8 cellular contexts compared by ENCODE assay signal in the genomic region with DNA sequence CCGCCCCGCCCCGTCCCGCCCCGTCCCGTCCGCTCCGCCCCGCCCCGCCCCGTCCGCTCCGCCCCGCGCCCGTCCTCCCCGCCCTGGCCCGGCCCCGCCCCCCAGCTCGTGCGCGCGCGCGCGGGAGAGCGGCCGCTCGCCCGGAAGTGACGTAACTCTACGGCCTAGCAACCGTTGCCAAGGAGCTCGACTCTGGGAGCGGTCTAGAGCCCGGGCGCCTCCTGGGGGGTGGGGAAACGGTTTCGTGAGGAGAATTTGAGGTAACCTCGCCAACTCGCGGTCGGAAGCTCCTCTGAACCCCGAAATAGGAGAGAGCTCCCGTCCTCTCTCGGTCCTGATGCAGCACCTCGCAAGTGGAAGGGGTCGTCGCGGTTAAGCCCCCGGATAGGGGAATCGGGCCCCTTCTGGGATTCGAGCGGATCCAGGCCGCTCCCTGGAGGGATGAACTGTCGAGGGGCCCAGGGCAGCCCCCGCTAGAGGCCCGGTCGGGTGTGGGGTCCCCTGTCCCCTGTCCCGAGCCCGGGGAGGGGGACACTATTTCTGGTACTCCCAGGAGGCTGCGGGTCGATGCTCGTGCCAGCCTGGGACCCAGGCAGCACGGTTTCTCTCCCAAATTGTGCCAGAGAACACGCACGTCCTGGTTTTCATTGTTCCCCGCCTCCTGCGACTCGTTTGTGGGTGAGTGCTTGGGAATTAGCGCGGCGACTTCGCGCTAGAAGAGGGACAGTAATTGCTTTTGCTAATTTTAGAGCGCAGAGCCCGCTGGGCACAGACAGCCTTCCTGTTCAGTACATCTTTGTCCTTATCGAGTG. TPM values are rescaled to one million over a fixed set of nuclear protein-coding genes. Genes with fewer than 3 reads are reported as not detected.
A peak's percentile ranks its signal among the peaks of the same experiment; 100 is the strongest.
DNase-seq lines count a peak whose midpoint lies in the region; ATAC-seq and TF ChIP-seq lines count a peak whose summit lies in the region.

A gene with protein sequence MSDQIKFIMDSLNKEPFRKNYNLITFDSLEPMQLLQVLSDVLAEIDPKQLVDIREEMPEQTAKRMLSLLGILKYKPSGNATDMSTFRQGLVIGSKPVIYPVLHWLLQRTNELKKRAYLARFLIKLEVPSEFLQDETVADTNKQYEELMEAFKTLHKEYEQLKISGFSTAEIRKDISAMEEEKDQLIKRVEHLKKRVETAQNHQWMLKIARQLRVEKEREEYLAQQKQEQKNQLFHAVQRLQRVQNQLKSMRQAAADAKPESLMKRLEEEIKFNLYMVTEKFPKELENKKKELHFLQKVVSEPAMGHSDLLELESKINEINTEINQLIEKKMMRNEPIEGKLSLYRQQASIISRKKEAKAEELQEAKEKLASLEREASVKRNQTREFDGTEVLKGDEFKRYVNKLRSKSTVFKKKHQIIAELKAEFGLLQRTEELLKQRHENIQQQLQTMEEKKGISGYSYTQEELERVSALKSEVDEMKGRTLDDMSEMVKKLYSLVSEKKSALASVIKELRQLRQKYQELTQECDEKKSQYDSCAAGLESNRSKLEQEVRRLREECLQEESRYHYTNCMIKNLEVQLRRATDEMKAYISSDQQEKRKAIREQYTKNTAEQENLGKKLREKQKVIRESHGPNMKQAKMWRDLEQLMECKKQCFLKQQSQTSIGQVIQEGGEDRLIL (plus strand): TSS at position 174 of the 812 bp plus-strand sequence. CDS start 3,024 bp downstream, outside the sequence.

- intact Hi-C loops in breast epithelium (cut with DNase I; ENCODE audit: low total_unique reads): no loop called here

- TF ChIP-seq CTCF in WERI-Rb-1 (IDR thresholded peaks at IDR 0.05; ENCODE audit: low read depth, low read length): no peak
- no peak for TF ChIP-seq CTCF in breast epithelium (IDR thresholded peaks at IDR 0.05)

- ATAC-seq in HG03108 (IDR thresholded peaks at IDR 0.05; ENCODE audit: unreplicated experiment): peak; percentile 79

- peak within 1 kb of the TSS; percentile 95 for H3K27ac ChIP-seq in WERI-Rb-1
- peak within 1 kb of the TSS; percentile 91 to 96 for H3K27ac ChIP-seq in breast epithelium
- no peak within 1 kb of the TSS for H3K27ac ChIP-seq in iPS-20b (ENCODE audit: low read length)
- H3K27ac ChIP-seq in skin epidermis: peak within 1 kb of the TSS; percentile 64 to 97 (median 91)

- H3K4me1 ChIP-seq in breast epithelium (peaks cover 5 to 7% of the 10 kb centered on the region in 2 donors), iPS-20b (ENCODE audit: insufficient read depth, low read length) (no peaks in the 10 kb centered on the region; the same call in 1 of the 2 replicates)

- H3K27me3 ChIP-seq in WERI-Rb-1 (ENCODE audit: insufficient read depth, low read depth, severe bottlenecking) (no peaks in the 10 kb centered on the region), breast epithelium (no peaks in the 10 kb centered on the region), iPS-20b (ENCODE audit: insufficient read depth, low read length) (peaks cover 13% of the 10 kb centered on the region)

- peak within 1 kb of the TSS; percentile 88 for H3K9ac ChIP-seq in iPS-20b (ENCODE audit: low read depth, low read length)

- H3K4me3 ChIP-seq in WERI-Rb-1 (ENCODE audit: low read depth, low read length) (peak within 1 kb of the TSS; percentile 92), breast epithelium (peak within 1 kb of the TSS; percentile 75 to 95 (median 83)), iPS-20b (ENCODE audit: low read length) (peak within 1 kb of the TSS; percentile 98), skin epidermis (peak within 1 kb of the TSS; percentile 80 to 97 (median 89))

- H3K36me3 ChIP-seq in WERI-Rb-1 (peaks cover 19% of the 10 kb centered on the region), breast epithelium (no peaks in the 10 kb centered on the region), iPS-20b (ENCODE audit: insufficient read depth, low read depth, low read length) (peaks cover 18% of the 10 kb centered on the region)

- H3K9me3 ChIP-seq in WERI-Rb-1 (ENCODE audit: severe bottlenecking) (no peaks in the 10 kb centered on the region), breast epithelium (no peaks in the 10 kb centered on the region), iPS-20b (ENCODE audit: insufficient read depth, low read depth, low read length) (no peaks in the 10 kb centered on the region)

- DNase-seq in NCI-H524 (lab: John Stamatoyannopoulos, UW): peak; percentile 89 to 91
- DNase-seq in NCI-H524 treated with DMSO at 0.1 percent for 48 hours (lab: John Stamatoyannopoulos, UW): no peak
- peak; percentile 94 for DNase-seq in NCI-H2196 (lab: John Stamatoyannopoulos, UW; ENCODE audit: unreplicated experiment)
- DNase-seq in WERI-Rb-1: peak; percentile 95
- peak; percentile 93 to 95 for DNase-seq in breast epithelium (ENCODE audit: low spot score in 2 of 2)

- TF ChIP-seq POLR2A in breast epithelium (IDR thresholded peaks at IDR 0.05): peak; percentile 38

RNA-seq across cellular contexts. Expression of the gene that starts here (rescaled TPM):
- total RNA-seq in breast epithelium: 10 to 100 TPM in 2 of 3 donors, 1 to 10 TPM in 1; 9.4 to 27.1 (median 19.0) TPM
